In the genomic region with DNA sequence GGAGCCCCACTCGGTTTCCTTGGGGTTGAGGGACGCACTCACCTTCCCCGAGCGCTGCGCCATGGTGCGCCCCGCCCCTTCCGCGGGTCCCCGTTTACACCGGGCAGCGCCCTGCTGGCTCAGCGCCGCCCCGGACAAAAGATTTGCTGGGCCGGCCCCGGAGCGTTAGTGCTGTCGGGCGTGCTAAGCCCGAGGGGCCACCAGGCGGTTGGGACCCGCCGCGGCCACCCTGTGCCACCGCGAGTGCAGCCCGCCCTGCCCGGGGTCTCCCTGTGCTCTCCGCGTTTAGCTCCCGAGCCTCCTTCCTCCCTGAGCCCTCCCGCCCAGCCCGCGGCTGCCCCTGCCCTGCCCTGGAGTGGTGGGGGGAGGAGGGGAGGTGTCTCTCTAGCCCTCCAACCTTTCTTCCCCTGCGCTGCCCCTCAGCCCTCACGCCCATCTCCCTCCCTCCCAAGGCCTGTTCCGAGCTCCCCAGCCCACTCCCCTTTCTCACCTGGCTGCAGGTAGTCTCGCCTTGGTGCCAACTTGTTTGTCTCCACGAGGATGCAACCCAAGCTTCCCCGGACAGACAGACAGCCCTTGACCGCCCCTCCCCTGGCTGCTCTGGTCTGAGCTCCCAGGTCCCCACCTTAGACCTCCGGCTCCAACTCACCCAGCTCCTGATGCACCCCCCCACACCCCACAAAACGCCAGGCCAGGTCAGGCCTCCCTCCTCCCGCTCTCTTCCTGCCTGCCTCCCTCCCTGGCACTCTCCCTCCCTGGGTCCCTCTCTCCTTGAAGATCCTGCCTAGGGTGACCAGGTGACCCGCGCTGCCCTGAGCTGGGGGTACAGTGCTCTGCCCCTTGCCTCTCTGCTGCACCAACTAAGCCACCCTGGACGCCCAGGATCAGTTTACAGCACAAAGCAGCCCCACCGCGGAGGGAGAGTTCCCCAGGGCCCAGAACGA, we compare ENCODE assay signal across 10 cellular contexts. TPM values are rescaled to one million over a fixed set of nuclear protein-coding genes. Genes with fewer than 3 reads are reported as not detected.
DNase-seq lines count a peak whose midpoint lies in the region; ATAC-seq and TF ChIP-seq lines count a peak whose summit lies in the region.
"Had no signal": no experiment of that assay in that cellular context is flagged by ENCODE, and none has a peak within 500 bp of the region (broad histone marks: within the 10 kb centered on the region; RNA-seq: fewer than 3 reads in every experiment).

A gene with protein sequence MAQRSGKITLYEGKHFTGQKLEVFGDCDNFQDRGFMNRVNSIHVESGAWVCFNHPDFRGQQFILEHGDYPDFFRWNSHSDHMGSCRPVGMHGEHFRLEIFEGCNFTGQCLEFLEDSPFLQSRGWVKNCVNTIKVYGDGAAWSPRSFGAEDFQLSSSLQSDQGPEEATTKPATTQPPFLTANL (minus strand): TSS at position 287 of the 944 bp plus-strand sequence. CDS start 224 bp downstream, at position 63.

- no peak for DNase-seq in DND-41
- DNase-seq in SW480 (ENCODE audit: low spot score) = peak; percentile 29
- DNase-seq in fibroblast of pulmonary artery (ENCODE audit: low read depth) = no peak
- DNase-seq in prostate gland (ENCODE audit: low spot score) = no peak
- no peak for DNase-seq in NCI-H524 treated with DMSO at 0.1 percent for 48 hours (lab: John Stamatoyannopoulos, UW)
- no peak for DNase-seq in NCI-H510A (lab: John Stamatoyannopoulos, UW)

- no peak for TF ChIP-seq POLR2A in prostate gland (IDR thresholded peaks at IDR 0.05)

- no peaks in the 10 kb centered on the region for H3K79me2 ChIP-seq in DND-41 (ENCODE audit: insufficient read depth, low read length)

- no peaks in the 10 kb centered on the region for H3K9me3 ChIP-seq in DND-41 (ENCODE audit: insufficient read depth, low read length, severe bottlenecking)
- no peaks in the 10 kb centered on the region for H3K9me3 ChIP-seq in prostate gland

- H3K27ac ChIP-seq in DND-41 (ENCODE audit: low read length) = peak within 1 kb of the TSS; percentile 85
- peak within 1 kb of the TSS; percentile 40 to 60 for H3K27ac ChIP-seq in prostate gland

- H3K36me3 ChIP-seq in DND-41 (ENCODE audit: insufficient read depth, low read length) (no peaks in the 10 kb centered on the region), prostate gland (no peaks in the 10 kb centered on the region)

- H3K4me1 ChIP-seq in DND-41 (ENCODE audit: insufficient read depth, low read length) (peaks cover 35% of the 10 kb centered on the region), prostate gland (replicated peaks) (peaks cover 4% of the 10 kb centered on the region)

- peak within 1 kb of the TSS; percentile 48 for H3K9ac ChIP-seq in DND-41 (ENCODE audit: low read depth, low read length)

- H2AFZ ChIP-seq in DND-41 (ENCODE audit: low read depth, low read length) = peak within 1 kb of the TSS; percentile 56; the same call in 1 of the 2 replicates

- intact Hi-C loops in prostate gland (cut with DNase I) = no loop called here

- H3K27me3 ChIP-seq in DND-41 (ENCODE audit: insufficient read depth, low read length, poor library complexity) = no peaks in the 10 kb centered on the region
- no peaks in the 10 kb centered on the region for H3K27me3 ChIP-seq in prostate gland (replicated peaks; ENCODE audit: insufficient read depth)

- no peak for TF ChIP-seq CTCF in DND-41 (IDR thresholded peaks at IDR 0.05; ENCODE audit: borderline replicate concordance, extremely low read depth, low read length, poor library complexity, severe bottlenecking)
- no peak for TF ChIP-seq CTCF in fibroblast of pulmonary artery (IDR thresholded peaks at IDR 0.05; ENCODE audit: low read length, missing control alignments)
- no peak for TF ChIP-seq CTCF in prostate gland (IDR thresholded peaks at IDR 0.05)

- WGBS in prostate gland = 18% methylated on average over 38 of the region's 51 CpGs

- H4K20me1 ChIP-seq in DND-41 (ENCODE audit: insufficient read depth, low read length) = no peaks in the 10 kb centered on the region

- H3K4me2 ChIP-seq in DND-41 (ENCODE audit: insufficient read depth, low read length) = peak within 1 kb of the TSS; percentile 49

- no peak within 1 kb of the TSS for H3K4me3 ChIP-seq in DND-41 (ENCODE audit: low read depth in 1 of 2, low read length in 2 of 2)
- peak within 1 kb of the TSS; percentile 3 for H3K4me3 ChIP-seq in fibroblast of pulmonary artery (replicated peaks; ENCODE audit: low read depth, low read length)
- peak within 1 kb of the TSS in 1 of 2 donors; percentile 26 for H3K4me3 ChIP-seq in prostate gland

- ATAC-seq in DND-41 (ENCODE audit: insufficient read depth, low read depth) = no peak
- ATAC-seq in GM19467 (IDR thresholded peaks at IDR 0.05; ENCODE audit: unreplicated experiment) = no peak
- ATAC-seq in GM21423 (IDR thresholded peaks at IDR 0.05; ENCODE audit: unreplicated experiment) = no peak

RNA-seq across cellular contexts. Expression of the gene that starts here (rescaled TPM):
- total RNA-seq in prostate gland = not detected
- total RNA-seq: pulmonary artery endothelial cell, RPMI7951 had no signal
